In the genomic region with DNA sequence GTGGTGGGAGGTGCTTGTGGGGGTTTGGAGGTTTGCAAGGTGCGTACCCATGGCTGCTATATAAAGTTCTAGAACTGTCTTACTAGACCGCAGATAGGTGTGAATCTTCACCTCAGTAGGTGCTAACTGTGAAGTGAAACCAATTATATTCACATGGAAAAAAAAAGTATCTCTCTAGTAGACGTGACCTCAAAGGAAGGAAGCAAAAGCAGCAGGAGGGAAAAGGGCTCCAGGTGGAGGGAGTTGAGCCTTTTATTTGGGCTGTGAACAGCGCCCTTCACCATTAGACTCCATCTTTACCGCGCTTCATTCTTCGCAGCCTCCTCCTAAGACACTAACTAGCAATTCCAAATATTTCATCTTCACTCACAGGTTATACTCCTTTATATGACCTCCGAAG, we compare ENCODE assay signal across 1 cellular context.
A peak's percentile ranks its signal among the peaks of the same experiment; 100 is the strongest.
TF ChIP-seq lines count a peak whose summit lies in the region.

No MANE protein-coding gene starts in this region.

TF ChIP-seq in GM12878, 131 proteins besides CTCF, POLR2A, EP300 and RAD21 (continued from another document):
- TF ChIP-seq, protein P1, sequence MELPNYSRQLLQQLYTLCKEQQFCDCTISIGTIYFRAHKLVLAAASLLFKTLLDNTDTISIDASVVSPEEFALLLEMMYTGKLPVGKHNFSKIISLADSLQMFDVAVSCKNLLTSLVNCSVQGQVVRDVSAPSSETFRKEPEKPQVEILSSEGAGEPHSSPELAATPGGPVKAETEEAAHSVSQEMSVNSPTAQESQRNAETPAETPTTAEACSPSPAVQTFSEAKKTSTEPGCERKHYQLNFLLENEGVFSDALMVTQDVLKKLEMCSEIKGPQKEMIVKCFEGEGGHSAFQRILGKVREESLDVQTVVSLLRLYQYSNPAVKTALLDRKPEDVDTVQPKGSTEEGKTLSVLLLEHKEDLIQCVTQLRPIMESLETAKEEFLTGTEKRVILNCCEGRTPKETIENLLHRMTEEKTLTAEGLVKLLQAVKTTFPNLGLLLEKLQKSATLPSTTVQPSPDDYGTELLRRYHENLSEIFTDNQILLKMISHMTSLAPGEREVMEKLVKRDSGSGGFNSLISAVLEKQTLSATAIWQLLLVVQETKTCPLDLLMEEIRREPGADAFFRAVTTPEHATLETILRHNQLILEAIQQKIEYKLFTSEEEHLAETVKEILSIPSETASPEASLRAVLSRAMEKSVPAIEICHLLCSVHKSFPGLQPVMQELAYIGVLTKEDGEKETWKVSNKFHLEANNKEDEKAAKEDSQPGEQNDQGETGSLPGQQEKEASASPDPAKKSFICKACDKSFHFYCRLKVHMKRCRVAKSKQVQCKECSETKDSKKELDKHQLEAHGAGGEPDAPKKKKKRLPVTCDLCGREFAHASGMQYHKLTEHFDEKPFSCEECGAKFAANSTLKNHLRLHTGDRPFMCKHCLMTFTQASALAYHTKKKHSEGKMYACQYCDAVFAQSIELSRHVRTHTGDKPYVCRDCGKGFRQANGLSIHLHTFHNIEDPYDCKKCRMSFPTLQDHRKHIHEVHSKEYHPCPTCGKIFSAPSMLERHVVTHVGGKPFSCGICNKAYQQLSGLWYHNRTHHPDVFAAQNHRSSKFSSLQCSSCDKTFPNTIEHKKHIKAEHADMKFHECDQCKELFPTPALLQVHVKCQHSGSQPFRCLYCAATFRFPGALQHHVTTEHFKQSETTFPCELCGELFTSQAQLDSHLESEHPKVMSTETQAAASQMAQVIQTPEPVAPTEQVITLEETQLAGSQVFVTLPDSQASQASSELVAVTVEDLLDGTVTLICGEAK (IDR thresholded peaks at IDR 0.05; ENCODE audit: borderline replicate concordance): no peak
- TF ChIP-seq ATF7 (IDR thresholded peaks at IDR 0.05; ENCODE audit: low read depth): peak; percentile 45
TF ChIP-seq in GM12878: peak in this region for 18.
